14 cellular contexts compared by ENCODE assay signal in genomic region chr11:19437760-19438159, GRCh38.
A peak's percentile ranks its signal among the peaks of the same experiment; 100 is the strongest.
DNase-seq lines count a peak whose midpoint lies in the region; ATAC-seq and TF ChIP-seq lines count a peak whose summit lies in the region.
"Had no signal": no experiment of that assay in that cellular context is flagged by ENCODE, and none has a peak within 500 bp of the region (broad histone marks: within the 10 kb centered on the region; RNA-seq: fewer than 3 reads in every experiment).

No MANE protein-coding gene starts in this region.

- H3K9me3 Mint-ChIP-seq in osteocyte (ENCODE audit: unreplicated experiment) = peaks cover 4% of the 10 kb centered on the region
- H3K9me3 Mint-ChIP-seq: activated CD4-positive, alpha-beta T cell treated with anti-CD3 and anti-CD28 coated beads, Interleukin-2, amount 10 ng/mL, durations not matched to agents 7 days and 5 days had no signal

- DNase-seq in AG08396 (ENCODE audit: low spot score) (peak; percentile 54), astrocyte of the hippocampus (ENCODE audit: low read depth, low spot score) (peak; percentile 87), hepatic stellate cell (ENCODE audit: low spot score) (peak; percentile 52), mucosa of descending colon (no peak), osteocyte (ENCODE audit: extremely low spot score, unreplicated experiment) (no peak), iPS-NIHi11 (ENCODE audit: low spot score) (no peak)
- DNase-seq in activated CD4-positive, alpha-beta T cell treated with anti-CD3 and anti-CD28 coated beads for 4 hours = no peak
- DNase-seq: activated CD4-positive, alpha-beta T cell treated with anti-CD3 and anti-CD28 coated beads, Interleukin-2, amount 10 ng/mL, durations not matched to agents 7 days and 5 days; NCI-H187; stimulated activated naive CD4-positive, alpha-beta T cell treated with Interleukin-2 at 50 U/mL for 16 hours had no signal

- H3K4me2 ChIP-seq in KMS-11 = peak overlapping the region; percentile 100
- H3K4me2 ChIP-seq: BLaER1 had no signal

- no peaks in the 10 kb centered on the region for H3K36me3 ChIP-seq in KMS-11 (ENCODE audit: insufficient read depth)
- no peaks in the 10 kb centered on the region for H3K36me3 ChIP-seq in mucosa of descending colon (ENCODE audit: low read depth)
- H3K36me3 ChIP-seq: BLaER1, right atrium auricular region had no signal

- no peak for ATAC-seq in mucosa of descending colon

- H3K9me3 ChIP-seq in mucosa of descending colon = no peaks in the 10 kb centered on the region
- H3K9me3 ChIP-seq: BLaER1, right atrium auricular region had no signal

- no peaks in the 10 kb centered on the region for H3K27me3 ChIP-seq in KMS-11 (ENCODE audit: insufficient read depth, low read depth)
- H3K27me3 ChIP-seq: BLaER1, right atrium auricular region had no signal

- no peak overlapping the region for H3K27ac Mint-ChIP-seq in osteocyte (ENCODE audit: unreplicated experiment)
- H3K27ac Mint-ChIP-seq: activated CD4-positive, alpha-beta T cell treated with anti-CD3 and anti-CD28 coated beads, Interleukin-2, amount 10 ng/mL, durations not matched to agents 7 days and 5 days had no signal

- H3K9ac ChIP-seq in KMS-11 = no peak overlapping the region
- H3K9ac ChIP-seq: BLaER1 had no signal

- H3K27me3 Mint-ChIP-seq in osteocyte (ENCODE audit: unreplicated experiment) = no peaks in the 10 kb centered on the region

- no peaks in the 10 kb centered on the region for H3K36me3 Mint-ChIP-seq in osteocyte (ENCODE audit: unreplicated experiment)

- TF ChIP-seq CTCF in KMS-11 (conservative IDR thresholded peaks at IDR 0.05; ENCODE audit: low read depth, low read length) = no peak
- no peak for TF ChIP-seq CTCF in mucosa of descending colon (IDR thresholded peaks at IDR 0.05)
- TF ChIP-seq CTCF in osteocyte (IDR thresholded peaks at IDR 0.05) = no peak

- H3K4me1 ChIP-seq in KMS-11 (ENCODE audit: low read depth, poor library complexity, severe bottlenecking) (peaks cover 100% of the 10 kb centered on the region), mucosa of descending colon (ENCODE audit: low read depth) (no peaks in the 10 kb centered on the region)

- no peaks in the 10 kb centered on the region for H4K20me1 ChIP-seq in KMS-11 (ENCODE audit: insufficient read depth)
- H4K20me1 ChIP-seq: BLaER1 had no signal

- H3K4me3 ChIP-seq in KMS-11 (IDR thresholded peaks at IDR 0.05; ENCODE audit: insufficient read depth, low read depth, low read length) (no peak overlapping the region), mucosa of descending colon (no peak overlapping the region)
- H3K4me3 ChIP-seq: BLaER1, right atrium auricular region had no signal

- no peak overlapping the region for H2AFZ ChIP-seq in KMS-11 (ENCODE audit: low read depth)

- peak overlapping the region; percentile 93; the same call in 1 of the 2 replicates for H3K27ac ChIP-seq in KMS-11
- H3K27ac ChIP-seq: BLaER1, epithelial cell of prostate, right atrium auricular region had no signal

- peaks cover 18% of the 10 kb centered on the region for H3K4me1 Mint-ChIP-seq in osteocyte (ENCODE audit: unreplicated experiment)

- H3K79me2 ChIP-seq in KMS-11 (ENCODE audit: insufficient read depth, low read depth) = peaks cover 10% of the 10 kb centered on the region; the same call in 1 of the 2 replicates

- intact Hi-C loops in mucosa of descending colon (cut with DNase I, micrococcal nuclease) = no loop called here

- no peak overlapping the region for H3K4me3 Mint-ChIP-seq in osteocyte (ENCODE audit: unreplicated experiment)
- H3K4me3 Mint-ChIP-seq: activated CD4-positive, alpha-beta T cell treated with anti-CD3 and anti-CD28 coated beads, Interleukin-2, amount 10 ng/mL, durations not matched to agents 7 days and 5 days had no signal

Comparison
In these comparisons a context has a peak if more than half of its experiments do, and no peak if none do; other contexts are left out.
1. DNase-seq: peak in AG08396 (single experiment), astrocyte of the hippocampus (single experiment) and hepatic stellate cell (single experiment); none in activated CD4-positive, alpha-beta T cell treated with anti-CD3 and anti-CD28 coated beads for 4 hours (0 of 2), mucosa of descending colon (0 of 3), osteocyte (single experiment) and iPS-NIHi11 (single experiment).